In the genomic region with DNA sequence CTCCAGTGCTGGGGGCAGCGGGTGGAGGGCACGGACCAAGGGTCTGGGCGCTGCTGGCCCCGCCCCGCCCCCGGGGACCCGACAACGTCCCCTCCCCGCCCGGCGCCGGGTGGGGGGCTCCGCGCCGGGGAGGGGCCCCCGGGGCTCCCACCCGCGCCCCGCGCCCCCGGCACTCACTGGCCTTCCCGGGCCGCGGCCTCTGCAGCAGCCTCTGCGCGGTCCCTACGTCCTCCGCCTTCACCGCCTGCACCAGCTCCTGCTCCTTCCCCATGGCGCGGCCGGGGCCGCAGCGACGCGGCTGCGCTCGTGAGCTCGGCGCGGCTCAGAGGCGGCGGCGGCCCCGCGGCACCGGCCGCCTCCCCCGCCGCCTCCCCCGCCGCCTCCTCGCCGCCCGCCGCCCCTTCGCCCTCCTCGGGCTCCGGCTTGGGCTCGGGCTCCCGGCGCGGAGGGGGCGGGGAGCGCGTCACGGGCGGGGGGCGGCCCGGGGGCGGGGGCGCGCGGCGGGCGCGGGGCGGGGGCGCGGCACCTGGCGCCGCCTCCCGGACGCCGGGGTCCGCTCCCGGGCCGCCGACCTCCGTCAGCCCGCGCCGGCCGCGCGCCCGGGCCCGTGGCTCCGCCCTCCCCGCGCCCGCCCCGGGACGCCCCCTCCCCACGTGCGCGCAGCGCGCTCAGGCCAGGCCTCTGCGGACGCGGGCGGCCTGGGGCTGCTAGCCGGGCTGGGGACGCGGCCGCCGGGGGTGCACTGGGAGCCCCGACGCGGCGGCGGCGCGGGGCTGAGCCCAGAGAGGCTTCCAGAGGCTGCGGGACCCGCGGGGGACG, we compare ENCODE assay signal across 8 cellular contexts. TPM values are rescaled to one million over a fixed set of nuclear protein-coding genes. Genes with fewer than 3 reads are reported as not detected.
A peak's percentile ranks its signal among the peaks of the same experiment; 100 is the strongest.
DNase-seq lines count a peak whose midpoint lies in the region; TF ChIP-seq lines count a peak whose summit lies in the region.

A gene with protein sequence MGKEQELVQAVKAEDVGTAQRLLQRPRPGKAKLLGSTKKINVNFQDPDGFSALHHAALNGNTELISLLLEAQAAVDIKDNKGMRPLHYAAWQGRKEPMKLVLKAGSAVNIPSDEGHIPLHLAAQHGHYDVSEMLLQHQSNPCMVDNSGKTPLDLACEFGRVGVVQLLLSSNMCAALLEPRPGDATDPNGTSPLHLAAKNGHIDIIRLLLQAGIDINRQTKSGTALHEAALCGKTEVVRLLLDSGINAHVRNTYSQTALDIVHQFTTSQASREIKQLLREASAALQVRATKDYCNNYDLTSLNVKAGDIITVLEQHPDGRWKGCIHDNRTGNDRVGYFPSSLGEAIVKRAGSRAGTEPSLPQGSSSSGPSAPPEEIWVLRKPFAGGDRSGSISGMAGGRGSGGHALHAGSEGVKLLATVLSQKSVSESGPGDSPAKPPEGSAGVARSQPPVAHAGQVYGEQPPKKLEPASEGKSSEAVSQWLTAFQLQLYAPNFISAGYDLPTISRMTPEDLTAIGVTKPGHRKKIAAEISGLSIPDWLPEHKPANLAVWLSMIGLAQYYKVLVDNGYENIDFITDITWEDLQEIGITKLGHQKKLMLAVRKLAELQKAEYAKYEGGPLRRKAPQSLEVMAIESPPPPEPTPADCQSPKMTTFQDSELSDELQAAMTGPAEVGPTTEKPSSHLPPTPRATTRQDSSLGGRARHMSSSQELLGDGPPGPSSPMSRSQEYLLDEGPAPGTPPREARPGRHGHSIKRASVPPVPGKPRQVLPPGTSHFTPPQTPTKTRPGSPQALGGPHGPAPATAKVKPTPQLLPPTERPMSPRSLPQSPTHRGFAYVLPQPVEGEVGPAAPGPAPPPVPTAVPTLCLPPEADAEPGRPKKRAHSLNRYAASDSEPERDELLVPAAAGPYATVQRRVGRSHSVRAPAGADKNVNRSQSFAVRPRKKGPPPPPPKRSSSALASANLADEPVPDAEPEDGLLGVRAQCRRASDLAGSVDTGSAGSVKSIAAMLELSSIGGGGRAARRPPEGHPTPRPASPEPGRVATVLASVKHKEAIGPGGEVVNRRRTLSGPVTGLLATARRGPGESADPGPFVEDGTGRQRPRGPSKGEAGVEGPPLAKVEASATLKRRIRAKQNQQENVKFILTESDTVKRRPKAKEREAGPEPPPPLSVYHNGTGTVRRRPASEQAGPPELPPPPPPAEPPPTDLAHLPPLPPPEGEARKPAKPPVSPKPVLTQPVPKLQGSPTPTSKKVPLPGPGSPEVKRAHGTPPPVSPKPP (N-terminal part only) (minus strand): TSS at position 444 of the 819 bp plus-strand sequence. CDS start 173 bp downstream, at position 271.

- in situ Hi-C loops in GM23248 (cut with MboI), result no loop called here

- H3K4me2 ChIP-seq in GM23248 (ENCODE audit: unreplicated experiment), result no peak within 1 kb of the TSS

- CTCF ChIA-PET in AG04450 (lab: Charles Lee), result no interaction called here

- H3K27ac Mint-ChIP-seq in activated naive CD8-positive, alpha-beta T cell treated with anti-CD3 and anti-CD28 coated beads for 36 hours, result no peak within 1 kb of the TSS

- H3K4me1 ChIP-seq in GM23248 (ENCODE audit: insufficient read depth), result no peaks in the 10 kb centered on the region

- H3K9me3 ChIP-seq in AG04450 (ENCODE audit: control insufficient read depth, insufficient read depth, low read length), result peaks cover 6% of the 10 kb centered on the region
- H3K9me3 ChIP-seq in GM23248 (ENCODE audit: low read depth), result no peaks in the 10 kb centered on the region

- H3K4me3 Mint-ChIP-seq in activated naive CD8-positive, alpha-beta T cell treated with anti-CD3 and anti-CD28 coated beads for 36 hours, result peak within 1 kb of the TSS; percentile 45

- no peaks in the 10 kb centered on the region for H4K20me1 ChIP-seq in GM23248 (ENCODE audit: insufficient read depth)

- H3K9ac ChIP-seq in GM23248, result no peak within 1 kb of the TSS

- POLR2A ChIA-PET in AG04450 (lab: Yijun Ruan, JAX), result interaction anchor here (0.5 to 3.4 kb wide), 3 partner anchors 7 to 41 kb away, joined by 3 to 16 read pairs (median 3); a partner anchor contains a TSS

- 0 to 1% methylated on average over 4 to 44 of the region's 129 CpGs for WGBS in GM23248 (ENCODE audit: low coverage in 1 of 2, low lambda C conversion rate in 2 of 2, missing lambda C conversion rate in 2 of 2), 2 experiments

- no peak within 1 kb of the TSS for H3K27ac ChIP-seq in AG04450 (ENCODE audit: low read depth, low read length)
- no peak within 1 kb of the TSS for H3K27ac ChIP-seq in GM23248

- no peaks in the 10 kb centered on the region for H3K9me2 ChIP-seq in GM23248 (ENCODE audit: insufficient read depth)

- H3K4me1 Mint-ChIP-seq in activated naive CD8-positive, alpha-beta T cell treated with anti-CD3 and anti-CD28 coated beads for 36 hours, result peaks cover 4% of the 10 kb centered on the region

- no peaks in the 10 kb centered on the region for H3K79me2 ChIP-seq in GM23248 (ENCODE audit: insufficient read depth)

- H3K27me3 ChIP-seq in AG04450 (ENCODE audit: control insufficient read depth, insufficient read depth, low read length), result peaks cover 64% of the 10 kb centered on the region
- peaks cover 29% of the 10 kb centered on the region for H3K27me3 ChIP-seq in GM23248 (replicated peaks; ENCODE audit: insufficient read depth)

- no peaks in the 10 kb centered on the region for H3K9me3 Mint-ChIP-seq in activated naive CD8-positive, alpha-beta T cell treated with anti-CD3 and anti-CD28 coated beads for 36 hours

- DNase-seq in AG04450 (ENCODE audit: low read depth, low spot score) (no peak), GM23248 (peak; percentile 65), kidney tubule cell (ENCODE audit: low spot score) (peak; percentile 16), amniotic stem cell (lab: John Stamatoyannopoulos, UW) (no peak), SIG-M5 treated with dmso at 0.1 percent for 504 hours (lab: John Stamatoyannopoulos, UW; ENCODE audit: unreplicated experiment) (no peak), NCI-H524 (lab: John Stamatoyannopoulos, UW) (no peak), GF-D8 (lab: John Stamatoyannopoulos, UW) (no peak)
- DNase-seq in activated naive CD8-positive, alpha-beta T cell treated with anti-CD3 and anti-CD28 coated beads for 36 hours, result no peak

- H3K36me3 Mint-ChIP-seq in activated naive CD8-positive, alpha-beta T cell treated with anti-CD3 and anti-CD28 coated beads for 36 hours, result no peaks in the 10 kb centered on the region

- H3F3A ChIP-seq in GM23248 (ENCODE audit: insufficient read depth), result no peaks in the 10 kb centered on the region

- H2AFZ ChIP-seq in GM23248, result no peak within 1 kb of the TSS

- no peak for TF ChIP-seq CTCF in AG04450 (IDR thresholded peaks at IDR 0.05; ENCODE audit: low read depth, low read length)

- peaks cover 28% of the 10 kb centered on the region for H3K27me3 Mint-ChIP-seq in activated naive CD8-positive, alpha-beta T cell treated with anti-CD3 and anti-CD28 coated beads for 36 hours

- H3K36me3 ChIP-seq in GM23248 (ENCODE audit: low read depth), result no peaks in the 10 kb centered on the region

- H3K4me3 ChIP-seq in AG04450 (ENCODE audit: low read depth, low read length) (peak within 1 kb of the TSS; percentile 44), GM23248 (peak within 1 kb of the TSS; percentile 40; the same call in 1 of the 2 replicates)

RNA-seq across cellular contexts. Expression of the gene that starts here (rescaled TPM):
- 0.01 and 0.02 TPM in 2 replicates for polyA plus RNA-seq in AG04450 (2011; rRNA removed)
- polyA minus RNA-seq in AG04450 (2011; rRNA and poly(A)+ RNA removed), result not detected in 2 replicates
- total RNA-seq in GM23248 (2014; rRNA removed; shearing (Covaris generic)), result under 0.01 TPM in 1 of 2 replicates, not detected in the other
- not detected in 2 replicates for polyA plus RNA-seq in GM23248 (2016; fragmentation: Nextera tagmentation; extraction: Ambion mirVana)
- 1 to 10 TPM; 1.8 to 3.4 TPM for total RNA-seq in activated naive CD8-positive, alpha-beta T cell treated with anti-CD3 and anti-CD28 coated beads for 36 hours

Comparison
In these comparisons a context has a peak if more than half of its experiments do, and no peak if none do; other contexts are left out.
1. Peak in DNase-seq and H3K4me3 ChIP-seq in GM23248; RNA of the gene not detected or under 1 TPM.